In the genomic region with DNA sequence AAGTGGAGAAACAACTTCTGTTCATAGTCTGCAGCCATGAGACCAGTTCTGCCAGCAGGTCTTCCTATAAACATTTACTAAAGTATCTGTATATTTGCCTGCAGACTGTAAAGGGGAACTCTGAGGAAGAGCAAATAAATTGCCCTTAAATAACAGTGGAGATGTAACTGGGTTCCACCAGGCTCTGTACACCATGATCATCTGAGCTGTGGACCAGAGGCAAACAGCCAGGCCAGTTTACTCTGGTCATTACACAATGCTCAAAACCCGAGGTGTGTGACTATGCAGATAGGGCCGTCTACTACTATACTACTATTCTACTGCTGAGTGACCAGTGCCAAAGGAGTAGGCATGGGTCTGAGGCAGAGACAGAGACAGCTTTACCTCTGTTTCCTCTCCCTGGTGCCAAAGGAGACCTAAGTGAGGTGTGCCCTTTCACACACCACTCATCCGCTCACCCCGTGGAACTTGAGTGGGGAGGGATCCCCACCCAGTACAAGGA, we compare ENCODE assay signal across 10 cellular contexts. TPM values are rescaled to one million over a fixed set of nuclear protein-coding genes. Genes with fewer than 3 reads are reported as not detected.
DNase-seq lines count a peak whose midpoint lies in the region; ATAC-seq and TF ChIP-seq lines count a peak whose summit lies in the region.
"Had no signal": no experiment of that assay in that cellular context is flagged by ENCODE, and none has a peak within 500 bp of the region (broad histone marks: within the 10 kb centered on the region; RNA-seq: fewer than 3 reads in every experiment).

No MANE protein-coding gene starts in this region.

- POLR2A ChIA-PET in activated CD4-positive, alpha-beta memory T cell treated with anti-CD3 and anti-CD28 coated beads, Interleukin-2, amount 10 ng/mL, durations not matched to agents 7 days and 5 days (lab: Charles Lee) = interaction anchor here (1.0 to 5.2 kb wide), 7 partner anchors 21 to 163 kb away, joined by 3 to 26 read pairs (median 7); a partner anchor contains a TSS

- 38 to 40% methylated on average over 4 of the region's 4 CpGs for WGBS in GM23248 (ENCODE audit: low coverage in 1 of 2, low lambda C conversion rate in 2 of 2, missing lambda C conversion rate in 2 of 2), 2 experiments
- WGBS in testis, 2 donors = 67 to 69% methylated on average over 4 of the region's 4 CpGs

- H3K27ac Mint-ChIP-seq in activated CD4-positive, alpha-beta memory T cell treated with anti-CD3 and anti-CD28 coated beads, Interleukin-2, amount 10 ng/mL, durations not matched to agents 7 days and 5 days = peak overlapping the region; percentile 82

- DNase-seq in GM23248 = peak; percentile 91
- no peak for DNase-seq in activated CD4-positive, alpha-beta memory T cell treated with anti-CD3 and anti-CD28 coated beads, Interleukin-2, amount 10 ng/mL, durations not matched to agents 7 days and 5 days
- DNase-seq in fibroblast of villous mesenchyme (ENCODE audit: low read depth) = peak; percentile 71
- no peak for DNase-seq in testis
- DNase-seq in activated effector memory CD4-positive, alpha-beta T cell treated with Interleukin-2 at 50 U/mL for 16 hours = no peak
- no peak for DNase-seq in KG1 (lab: John Stamatoyannopoulos, UW)
- DNase-seq: activated gamma-delta T cell treated with Interleukin-2 at 50 U/mL for 16 hours, NCI-H1930 had no signal

- H3K36me3 Mint-ChIP-seq in activated CD4-positive, alpha-beta memory T cell treated with anti-CD3 and anti-CD28 coated beads, Interleukin-2, amount 10 ng/mL, durations not matched to agents 7 days and 5 days (ENCODE audit: low read depth) = peaks cover 56% of the 10 kb centered on the region

- H2AFZ ChIP-seq in GM23248 = no peak overlapping the region

- no peaks in the 10 kb centered on the region for H4K20me1 ChIP-seq in GM23248 (ENCODE audit: insufficient read depth)

- H3K9ac ChIP-seq in GM23248 (peak overlapping the region; percentile 73), skeletal muscle satellite cell (ENCODE audit: low read depth, low read length) (peak overlapping the region; percentile 83)

- CTCF ChIA-PET in activated CD4-positive, alpha-beta memory T cell treated with anti-CD3 and anti-CD28 coated beads, Interleukin-2, amount 10 ng/mL, durations not matched to agents 7 days and 5 days (lab: Charles Lee) = interaction anchor here (0.6 to 4.3 kb wide), 9 partner anchors 11 to 149 kb away, joined by 3 to 20 read pairs (median 3); a partner anchor contains a TSS

- TF ChIP-seq POLR2A in testis (IDR thresholded peaks at IDR 0.05) = no peak

- intact Hi-C loops in testis (cut with DNase I; ENCODE audit: low total_unique reads) = no loop called here

- H3K4me3 ChIP-seq in GM23248 (peak overlapping the region; percentile 20; the same call in 1 of the 2 replicates), fibroblast of villous mesenchyme (ENCODE audit: low read depth, low read length) (no peak overlapping the region), skeletal muscle satellite cell (ENCODE audit: low read length) (no peak overlapping the region), testis (no peak overlapping the region)

- H3K9me3 ChIP-seq in GM23248 (ENCODE audit: low read depth) (no peaks in the 10 kb centered on the region), skeletal muscle satellite cell (replicated peaks; ENCODE audit: low read length) (no peaks in the 10 kb centered on the region), testis (no peaks in the 10 kb centered on the region)

- peak overlapping the region; percentile 66 for H3K4me3 Mint-ChIP-seq in activated CD4-positive, alpha-beta memory T cell treated with anti-CD3 and anti-CD28 coated beads, Interleukin-2, amount 10 ng/mL, durations not matched to agents 7 days and 5 days

- no peaks in the 10 kb centered on the region for H3K9me2 ChIP-seq in GM23248 (ENCODE audit: insufficient read depth)

- H3K79me2 ChIP-seq in GM23248 (ENCODE audit: insufficient read depth) = peaks cover 63% of the 10 kb centered on the region

- H3K27me3 Mint-ChIP-seq in activated CD4-positive, alpha-beta memory T cell treated with anti-CD3 and anti-CD28 coated beads, Interleukin-2, amount 10 ng/mL, durations not matched to agents 7 days and 5 days = no peaks in the 10 kb centered on the region

- H3K27me3 ChIP-seq in GM23248 (replicated peaks; ENCODE audit: insufficient read depth) (no peaks in the 10 kb centered on the region), skeletal muscle satellite cell (ENCODE audit: control insufficient read depth, insufficient read depth, low read length) (no peaks in the 10 kb centered on the region), testis (no peaks in the 10 kb centered on the region)

- in situ Hi-C loops in GM23248 (cut with MboI) = no loop called here

- no peak for ATAC-seq in GM21576 (IDR thresholded peaks at IDR 0.05; ENCODE audit: unreplicated experiment)

- H3K4me1 Mint-ChIP-seq in activated CD4-positive, alpha-beta memory T cell treated with anti-CD3 and anti-CD28 coated beads, Interleukin-2, amount 10 ng/mL, durations not matched to agents 7 days and 5 days = peaks cover 63% of the 10 kb centered on the region

- TF ChIP-seq CTCF in fibroblast of villous mesenchyme (IDR thresholded peaks at IDR 0.05; ENCODE audit: insufficient read depth, low read depth, low read length) (no peak), testis (IDR thresholded peaks at IDR 0.05) (no peak)

- peaks cover 71% of the 10 kb centered on the region for H3K4me1 ChIP-seq in GM23248 (ENCODE audit: insufficient read depth)
- H3K4me1 ChIP-seq in skeletal muscle satellite cell (ENCODE audit: control insufficient read depth, insufficient read depth, low read length) = peaks cover 68% of the 10 kb centered on the region
- H3K4me1 ChIP-seq in testis = peaks cover 8% of the 10 kb centered on the region

- H3K36me3 ChIP-seq in GM23248 (ENCODE audit: low read depth) (peaks cover 53% of the 10 kb centered on the region), skeletal muscle satellite cell (ENCODE audit: insufficient read depth, low read length) (peaks cover 50% of the 10 kb centered on the region), testis (ENCODE audit: low read depth, missing control alignments) (no peaks in the 10 kb centered on the region)

- H3K27ac ChIP-seq in GM23248 (peak overlapping the region; percentile 94), testis (no peak overlapping the region)

- H3K4me2 ChIP-seq in GM23248 (ENCODE audit: unreplicated experiment) (peak overlapping the region; percentile 52), skeletal muscle satellite cell (ENCODE audit: low read length) (peak overlapping the region; percentile 53)

- no peaks in the 10 kb centered on the region for H3K9me3 Mint-ChIP-seq in activated CD4-positive, alpha-beta memory T cell treated with anti-CD3 and anti-CD28 coated beads, Interleukin-2, amount 10 ng/mL, durations not matched to agents 7 days and 5 days

- peaks cover 80% of the 10 kb centered on the region for H3F3A ChIP-seq in GM23248 (ENCODE audit: insufficient read depth)

RNA-seq across cellular contexts. Expression of a gene that starts 21.2 kb away (rescaled TPM):
- 52.4 and 60.7 TPM in 2 replicates for total RNA-seq in GM23248 (2014; rRNA removed; shearing (Covaris generic))
- polyA plus RNA-seq in GM23248 (2016; fragmentation: Nextera tagmentation; extraction: Ambion mirVana) = 88.7 and 99.2 TPM in 2 replicates
- 10 to 100 TPM; 48.4 to 56.3 TPM for total RNA-seq in activated CD4-positive, alpha-beta memory T cell treated with anti-CD3 and anti-CD28 coated beads, Interleukin-2, amount 10 ng/mL, durations not matched to agents 7 days and 5 days
- 29.6 and 40.2 TPM in 2 replicates for total RNA-seq in fibroblast of villous mesenchyme
- total RNA-seq in skeletal muscle satellite cell (2012; rRNA removed) = 21.3 and 27.3 TPM in 2 replicates
- 10 to 100 TPM; 34.3 to 36.5 TPM for total RNA-seq in testis
- 33.5 TPM for polyA plus RNA-seq in testis (ENCODE audit: insufficient read depth, low read depth, low replicate concordance)

Comparison
In these comparisons a context has a peak if more than half of its experiments do, and no peak if none do; other contexts are left out.
1. DNase-seq: peak in GM23248 (single experiment) and fibroblast of villous mesenchyme (single experiment); none in activated CD4-positive, alpha-beta memory T cell treated with anti-CD3 and anti-CD28 coated beads, Interleukin-2, amount 10 ng/mL, durations not matched to agents 7 days and 5 days (single experiment), testis (single experiment), activated effector memory CD4-positive, alpha-beta T cell treated with Interleukin-2 at 50 U/mL for 16 hours (single experiment) and KG1 (single experiment).